1 cellular context compared by ENCODE assay signal in genomic region chr6:131627724-131628682, GRCh38.
A peak's percentile ranks its signal among the peaks of the same experiment; 100 is the strongest.
TF ChIP-seq lines count a peak whose summit lies in the region.

A gene with protein sequence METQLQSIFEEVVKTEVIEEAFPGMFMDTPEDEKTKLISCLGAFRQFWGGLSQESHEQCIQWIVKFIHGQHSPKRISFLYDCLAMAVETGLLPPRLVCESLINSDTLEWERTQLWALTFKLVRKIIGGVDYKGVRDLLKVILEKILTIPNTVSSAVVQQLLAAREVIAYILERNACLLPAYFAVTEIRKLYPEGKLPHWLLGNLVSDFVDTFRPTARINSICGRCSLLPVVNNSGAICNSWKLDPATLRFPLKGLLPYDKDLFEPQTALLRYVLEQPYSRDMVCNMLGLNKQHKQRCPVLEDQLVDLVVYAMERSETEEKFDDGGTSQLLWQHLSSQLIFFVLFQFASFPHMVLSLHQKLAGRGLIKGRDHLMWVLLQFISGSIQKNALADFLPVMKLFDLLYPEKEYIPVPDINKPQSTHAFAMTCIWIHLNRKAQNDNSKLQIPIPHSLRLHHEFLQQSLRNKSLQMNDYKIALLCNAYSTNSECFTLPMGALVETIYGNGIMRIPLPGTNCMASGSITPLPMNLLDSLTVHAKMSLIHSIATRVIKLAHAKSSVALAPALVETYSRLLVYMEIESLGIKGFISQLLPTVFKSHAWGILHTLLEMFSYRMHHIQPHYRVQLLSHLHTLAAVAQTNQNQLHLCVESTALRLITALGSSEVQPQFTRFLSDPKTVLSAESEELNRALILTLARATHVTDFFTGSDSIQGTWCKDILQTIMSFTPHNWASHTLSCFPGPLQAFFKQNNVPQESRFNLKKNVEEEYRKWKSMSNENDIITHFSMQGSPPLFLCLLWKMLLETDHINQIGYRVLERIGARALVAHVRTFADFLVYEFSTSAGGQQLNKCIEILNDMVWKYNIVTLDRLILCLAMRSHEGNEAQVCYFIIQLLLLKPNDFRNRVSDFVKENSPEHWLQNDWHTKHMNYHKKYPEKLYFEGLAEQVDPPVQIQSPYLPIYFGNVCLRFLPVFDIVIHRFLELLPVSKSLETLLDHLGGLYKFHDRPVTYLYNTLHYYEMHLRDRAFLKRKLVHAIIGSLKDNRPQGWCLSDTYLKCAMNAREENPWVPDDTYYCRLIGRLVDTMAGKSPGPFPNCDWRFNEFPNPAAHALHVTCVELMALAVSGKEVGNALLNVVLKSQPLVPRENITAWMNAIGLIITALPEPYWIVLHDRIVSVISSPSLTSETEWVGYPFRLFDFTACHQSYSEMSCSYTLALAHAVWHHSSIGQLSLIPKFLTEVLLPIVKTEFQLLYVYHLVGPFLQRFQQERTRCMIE (N-terminal part only) (minus strand): TSS chr6:131628242. CDS start chr6:131628049, 193 bp downstream.

TF ChIP-seq in K562, 482 proteins besides CTCF, POLR2A, EP300 and RAD21 (continued from another document and continues in another):
- TF ChIP-seq REST (CRISPR knock-in tag; IDR thresholded peaks at IDR 0.05; ENCODE audit: low read depth) (peak; percentile 76; the same call in 1 of the 2 replicates), ZNF785 (CRISPR knock-in tag; IDR thresholded peaks at IDR 0.05) (no peak), SRSF9 (IDR thresholded peaks at IDR 0.05; ENCODE audit: borderline replicate concordance, low read depth, low read length) (no peak), NUFIP1 (IDR thresholded peaks at IDR 0.05; ENCODE audit: partially characterized antibody) (no peak), MYBL2 (IDR thresholded peaks at IDR 0.05; ENCODE audit: low read depth) (no peak; the same call in 1 of the 2 replicates), MYBL2 (CRISPR knock-in tag; IDR thresholded peaks at IDR 0.05; ENCODE audit: borderline replicate concordance) (no peak), RFX5 (IDR thresholded peaks at IDR 0.05; ENCODE audit: low read depth, low read length) (peak; percentile 26; the same call in 1 of the 2 replicates), CBFB (CRISPR knock-in tag; IDR thresholded peaks at IDR 0.05) (peak; percentile 98), ZKSCAN1 (IDR thresholded peaks at IDR 0.05; ENCODE audit: low read depth, low read length) (peak; percentile 88), CCAR2 (IDR thresholded peaks at IDR 0.05; ENCODE audit: low read depth, low read length) (no peak), MECOM (CRISPR knock-in tag; IDR thresholded peaks at IDR 0.05) (no peak), TSHZ1 (CRISPR knock-in tag; IDR thresholded peaks at IDR 0.05) (no peak), HIVEP1 (CRISPR knock-in tag; IDR thresholded peaks at IDR 0.05) (no peak), HDAC8 (tag; IDR thresholded peaks at IDR 0.05) (peak; percentile 81; the same call in 1 of the 2 replicates), ZZZ3 (IDR thresholded peaks at IDR 0.05) (peak; percentile 88), SREBF2 (CRISPR knock-in tag; IDR thresholded peaks at IDR 0.05) (peak; percentile 97; the same call in 1 of the 2 replicates), BDP1 (IDR thresholded peaks at IDR 0.05; ENCODE audit: insufficient read depth, insufficient read length) (no peak), SMARCA5 (IDR thresholded peaks at IDR 0.05) (no peak), ZNF589 (CRISPR knock-in tag; IDR thresholded peaks at IDR 0.05; ENCODE audit: low read depth) (no peak), ARID3A (IDR thresholded peaks at IDR 0.05; ENCODE audit: borderline replicate concordance, low read depth, low read length) (no peak), HNRNPH1 (optimal IDR thresholded peaks at IDR 0.05; ENCODE audit: low read depth, low read length) (no peak), TEAD1 (CRISPR knock-in tag; IDR thresholded peaks at IDR 0.05) (peak; percentile 65 to 87), IRF1 (CRISPR knock-in tag; IDR thresholded peaks at IDR 0.05; ENCODE audit: borderline replicate concordance) (no peak), ESRRB (CRISPR knock-in tag; IDR thresholded peaks at IDR 0.05; ENCODE audit: borderline replicate concordance) (no peak), MBD2 (IDR thresholded peaks at IDR 0.05; ENCODE audit: borderline replicate concordance, low read depth) (peak; percentile 89), SMARCE1 (IDR thresholded peaks at IDR 0.05) (no peak), BRD9 (IDR thresholded peaks at IDR 0.05; ENCODE audit: low read depth, partially characterized antibody) (no peak), SIN3B (IDR thresholded peaks at IDR 0.05; ENCODE audit: low read depth) (peak; percentile 97), HDAC2 (IDR thresholded peaks at IDR 0.05) (no peak; the same call in 1 of the 2 replicates), MAFK (IDR thresholded peaks at IDR 0.05; ENCODE audit: low read length) (peak; percentile 21; the same call in 1 of the 2 replicates), ELF2 (CRISPR knock-in tag; IDR thresholded peaks at IDR 0.05) (peak; percentile 88), KDM2B (CRISPR knock-in tag; IDR thresholded peaks at IDR 0.05) (peak; percentile 14; the same call in 1 of the 2 replicates), PCBP1 (IDR thresholded peaks at IDR 0.05; ENCODE audit: low read depth, low read length, poor library complexity, severe bottlenecking) (peak; percentile 60)
- TF ChIP-seq, protein P1, sequence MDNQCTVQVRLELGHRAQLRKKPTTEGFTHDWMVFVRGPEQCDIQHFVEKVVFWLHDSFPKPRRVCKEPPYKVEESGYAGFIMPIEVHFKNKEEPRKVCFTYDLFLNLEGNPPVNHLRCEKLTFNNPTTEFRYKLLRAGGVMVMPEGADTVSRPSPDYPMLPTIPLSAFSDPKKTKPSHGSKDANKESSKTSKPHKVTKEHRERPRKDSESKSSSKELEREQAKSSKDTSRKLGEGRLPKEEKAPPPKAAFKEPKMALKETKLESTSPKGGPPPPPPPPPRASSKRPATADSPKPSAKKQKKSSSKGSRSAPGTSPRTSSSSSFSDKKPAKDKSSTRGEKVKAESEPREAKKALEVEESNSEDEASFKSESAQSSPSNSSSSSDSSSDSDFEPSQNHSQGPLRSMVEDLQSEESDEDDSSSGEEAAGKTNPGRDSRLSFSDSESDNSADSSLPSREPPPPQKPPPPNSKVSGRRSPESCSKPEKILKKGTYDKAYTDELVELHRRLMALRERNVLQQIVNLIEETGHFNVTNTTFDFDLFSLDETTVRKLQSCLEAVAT (IDR thresholded peaks at IDR 0.05) = peak; percentile 57 to 87; a peak in 2 of 4 replicates
- TF ChIP-seq, protein P2, sequence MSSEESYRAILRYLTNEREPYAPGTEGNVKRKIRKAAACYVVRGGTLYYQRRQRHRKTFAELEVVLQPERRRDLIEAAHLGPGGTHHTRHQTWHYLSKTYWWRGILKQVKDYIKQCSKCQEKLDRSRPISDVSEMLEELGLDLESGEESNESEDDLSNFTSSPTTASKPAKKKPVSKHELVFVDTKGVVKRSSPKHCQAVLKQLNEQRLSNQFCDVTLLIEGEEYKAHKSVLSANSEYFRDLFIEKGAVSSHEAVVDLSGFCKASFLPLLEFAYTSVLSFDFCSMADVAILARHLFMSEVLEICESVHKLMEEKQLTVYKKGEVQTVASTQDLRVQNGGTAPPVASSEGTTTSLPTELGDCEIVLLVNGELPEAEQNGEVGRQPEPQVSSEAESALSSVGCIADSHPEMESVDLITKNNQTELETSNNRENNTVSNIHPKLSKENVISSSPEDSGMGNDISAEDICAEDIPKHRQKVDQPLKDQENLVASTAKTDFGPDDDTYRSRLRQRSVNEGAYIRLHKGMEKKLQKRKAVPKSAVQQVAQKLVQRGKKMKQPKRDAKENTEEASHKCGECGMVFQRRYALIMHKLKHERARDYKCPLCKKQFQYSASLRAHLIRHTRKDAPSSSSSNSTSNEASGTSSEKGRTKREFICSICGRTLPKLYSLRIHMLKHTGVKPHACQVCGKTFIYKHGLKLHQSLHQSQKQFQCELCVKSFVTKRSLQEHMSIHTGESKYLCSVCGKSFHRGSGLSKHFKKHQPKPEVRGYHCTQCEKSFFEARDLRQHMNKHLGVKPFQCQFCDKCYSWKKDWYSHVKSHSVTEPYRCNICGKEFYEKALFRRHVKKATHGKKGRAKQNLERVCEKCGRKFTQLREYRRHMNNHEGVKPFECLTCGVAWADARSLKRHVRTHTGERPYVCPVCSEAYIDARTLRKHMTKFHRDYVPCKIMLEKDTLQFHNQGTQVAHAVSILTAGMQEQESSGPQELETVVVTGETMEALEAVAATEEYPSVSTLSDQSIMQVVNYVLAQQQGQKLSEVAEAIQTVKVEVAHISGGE (CRISPR knock-in tag; IDR thresholded peaks at IDR 0.05) = peak; percentile 99 to 100 (median 100)
- TF ChIP-seq, protein P3, sequence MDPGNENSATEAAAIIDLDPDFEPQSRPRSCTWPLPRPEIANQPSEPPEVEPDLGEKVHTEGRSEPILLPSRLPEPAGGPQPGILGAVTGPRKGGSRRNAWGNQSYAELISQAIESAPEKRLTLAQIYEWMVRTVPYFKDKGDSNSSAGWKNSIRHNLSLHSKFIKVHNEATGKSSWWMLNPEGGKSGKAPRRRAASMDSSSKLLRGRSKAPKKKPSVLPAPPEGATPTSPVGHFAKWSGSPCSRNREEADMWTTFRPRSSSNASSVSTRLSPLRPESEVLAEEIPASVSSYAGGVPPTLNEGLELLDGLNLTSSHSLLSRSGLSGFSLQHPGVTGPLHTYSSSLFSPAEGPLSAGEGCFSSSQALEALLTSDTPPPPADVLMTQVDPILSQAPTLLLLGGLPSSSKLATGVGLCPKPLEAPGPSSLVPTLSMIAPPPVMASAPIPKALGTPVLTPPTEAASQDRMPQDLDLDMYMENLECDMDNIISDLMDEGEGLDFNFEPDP (CRISPR knock-in tag; IDR thresholded peaks at IDR 0.05) = no peak
- TF ChIP-seq, protein P4, sequence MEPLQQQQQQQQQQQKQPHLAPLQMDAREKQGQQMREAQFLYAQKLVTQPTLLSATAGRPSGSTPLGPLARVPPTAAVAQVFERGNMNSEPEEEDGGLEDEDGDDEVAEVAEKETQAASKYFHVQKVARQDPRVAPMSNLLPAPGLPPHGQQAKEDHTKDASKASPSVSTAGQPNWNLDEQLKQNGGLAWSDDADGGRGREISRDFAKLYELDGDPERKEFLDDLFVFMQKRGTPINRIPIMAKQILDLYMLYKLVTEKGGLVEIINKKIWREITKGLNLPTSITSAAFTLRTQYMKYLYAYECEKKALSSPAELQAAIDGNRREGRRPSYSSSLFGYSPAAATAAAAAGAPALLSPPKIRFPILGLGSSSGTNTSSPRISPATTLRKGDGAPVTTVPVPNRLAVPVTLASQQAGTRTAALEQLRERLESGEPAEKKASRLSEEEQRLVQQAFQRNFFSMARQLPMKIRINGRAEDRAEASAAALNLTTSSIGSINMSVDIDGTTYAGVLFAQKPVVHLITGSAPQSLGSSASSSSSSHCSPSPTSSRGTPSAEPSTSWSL (CRISPR knock-in tag; IDR thresholded peaks at IDR 0.05; ENCODE audit: borderline replicate concordance) = 0 out of 2 replicates have a peak, but pooled peaks have one; percentile 68
